ENCODE assay signal across 11 cellular contexts in genomic region chr16:19698480-19699465, GRCh38. TPM values are rescaled to one million over a fixed set of nuclear protein-coding genes. Genes with fewer than 3 reads are reported as not detected.
DNase-seq lines count a peak whose midpoint lies in the region; ATAC-seq and TF ChIP-seq lines count a peak whose summit lies in the region.
"Had no signal": no experiment of that assay in that cellular context is flagged by ENCODE, and none has a peak within 500 bp of the region (broad histone marks: within the 10 kb centered on the region; RNA-seq: fewer than 3 reads in every experiment).

No MANE protein-coding gene starts in this region.

- no peaks in the 10 kb centered on the region for H3K9me3 ChIP-seq in mucosa of rectum (ENCODE audit: control insufficient read depth in 2 of 2, low read length in 2 of 2)

- no peak for ATAC-seq in HG02870 (IDR thresholded peaks at IDR 0.05; ENCODE audit: unreplicated experiment)

- H3K27me3 Mint-ChIP-seq in brain (peaks cover 6% of the 10 kb centered on the region), type B pancreatic cell (no peaks in the 10 kb centered on the region)

- H3K4me1 ChIP-seq in mucosa of rectum (ENCODE audit: control insufficient read depth in 2 of 2, insufficient read depth in 2 of 2, low read length in 2 of 2): peaks cover 50 to 57% of the 10 kb centered on the region in 2 donors
- H3K4me1 ChIP-seq: neural progenitor cell had no signal

- H3K4me3 ChIP-seq in mucosa of rectum (ENCODE audit: low read length in 2 of 2): no peak overlapping the region
- H3K4me3 ChIP-seq: neural progenitor cell had no signal

- H3K9me3 Mint-ChIP-seq in brain (no peaks in the 10 kb centered on the region), type B pancreatic cell (no peaks in the 10 kb centered on the region)
- H3K9me3 Mint-ChIP-seq: neural progenitor cell had no signal

- peaks cover 3 to 23% of the 10 kb centered on the region in 2 donors for H3K36me3 ChIP-seq in mucosa of rectum (ENCODE audit: control insufficient read depth in 2 of 2, insufficient read depth in 2 of 2, low read length in 2 of 2)

- H3K27ac ChIP-seq in mucosa of rectum (ENCODE audit: low read depth in 2 of 2, low read length in 2 of 2): peak overlapping the region; percentile 63 to 71
- H3K27ac ChIP-seq: neural progenitor cell had no signal

- DNase-seq in stimulated activated CD4-positive, alpha-beta T cell treated with anti-CD3 and anti-CD28 coated beads, Interleukin-1b, Interleukin-23, amount 100 ng/mL, for 48 hours: peak; percentile 41
- no peak for DNase-seq in stimulated activated CD4-positive, alpha-beta T cell treated with anti-CD3 and anti-CD28 coated beads, Interleukin-4, amount 100 ng/mL, for 1 hour
- no peak for DNase-seq in NK-92 treated with Interleukin-12 subunit alpha and Interleukin-12 subunit beta, amount 100 ng/mL, for 24 hours (lab: John Stamatoyannopoulos, UW)
- no peak for DNase-seq in type B pancreatic cell (ENCODE audit: extremely low spot score, unreplicated experiment)
- no peak for DNase-seq in effector CD4-positive, alpha-beta T cell
- DNase-seq: DMS153, SIG-M5 had no signal

- H3K27me3 ChIP-seq in mucosa of rectum (ENCODE audit: control insufficient read depth in 2 of 2, insufficient read depth in 2 of 2, low read length in 2 of 2): no peaks in the 10 kb centered on the region
- H3K27me3 ChIP-seq: neural progenitor cell had no signal

- H3K4me1 Mint-ChIP-seq in brain (peaks cover 31% of the 10 kb centered on the region), type B pancreatic cell (ENCODE audit: unreplicated experiment) (peaks cover 14% of the 10 kb centered on the region)
- H3K4me1 Mint-ChIP-seq: neural progenitor cell had no signal

- no peak for TF ChIP-seq CTCF in brain (conservative IDR thresholded peaks at IDR 0.05)
- no peak for TF ChIP-seq CTCF in type B pancreatic cell (conservative IDR thresholded peaks at IDR 0.05)

- no peak overlapping the region for H3K9ac ChIP-seq in mucosa of rectum (ENCODE audit: low read depth in 1 of 2, low read length in 2 of 2)
- H3K9ac ChIP-seq: neural progenitor cell had no signal

- H3K36me3 Mint-ChIP-seq in brain (peaks cover 81% of the 10 kb centered on the region), type B pancreatic cell (peaks cover 29% of the 10 kb centered on the region)

- no peak overlapping the region for H3K4me3 Mint-ChIP-seq in brain
- H3K4me3 Mint-ChIP-seq in type B pancreatic cell: no peak overlapping the region
- H3K4me3 Mint-ChIP-seq: neural progenitor cell had no signal

- H3K27ac Mint-ChIP-seq in brain: peak overlapping the region in 3 of 5 experiments; percentile 49 to 90 (median 62)
- H3K27ac Mint-ChIP-seq in type B pancreatic cell: no peak overlapping the region
- H3K27ac Mint-ChIP-seq: neural progenitor cell had no signal

RNA-seq across cellular contexts. Expression of gene KNOP1, which starts 19.3 kb away (rescaled TPM):
- 39.5 TPM for polyA plus RNA-seq in brain (ENCODE audit: insufficient read depth, low read depth, low replicate concordance)
- 44.1 and 54.9 TPM in 2 replicates for total RNA-seq in type B pancreatic cell (ENCODE audit: low replicate concordance)

RNA-seq across cellular contexts. Expression of gene IQCK, which starts 19.3 kb away (rescaled TPM):
- 52.4 TPM for polyA plus RNA-seq in brain (ENCODE audit: insufficient read depth, low read depth, low replicate concordance)
- 11.8 and 23.0 TPM in 2 replicates for total RNA-seq in type B pancreatic cell (ENCODE audit: low replicate concordance)
